In genomic region chr2:127811397-127811860, GRCh38 we compare ENCODE assay signal across 1 cellular context.
A peak's percentile ranks its signal among the peaks of the same experiment; 100 is the strongest.
TF ChIP-seq lines count a peak whose summit lies in the region.

No MANE protein-coding gene starts in this region.

TF ChIP-seq in HepG2, 621 proteins besides CTCF, POLR2A, EP300 and RAD21 (continued from another document):
- TF ChIP-seq ZKSCAN8 (CRISPR knock-in tag; IDR thresholded peaks at IDR 0.05; ENCODE audit: borderline replicate concordance) (0 out of 2 replicates have a peak, but pooled peaks have one; percentile 12), NCOR1 (IDR thresholded peaks at IDR 0.05; ENCODE audit: borderline replicate concordance, low read length) (0 out of 2 replicates have a peak, but pooled peaks have one; percentile 2)
